1 cellular context compared by ENCODE assay signal in the genomic region with DNA sequence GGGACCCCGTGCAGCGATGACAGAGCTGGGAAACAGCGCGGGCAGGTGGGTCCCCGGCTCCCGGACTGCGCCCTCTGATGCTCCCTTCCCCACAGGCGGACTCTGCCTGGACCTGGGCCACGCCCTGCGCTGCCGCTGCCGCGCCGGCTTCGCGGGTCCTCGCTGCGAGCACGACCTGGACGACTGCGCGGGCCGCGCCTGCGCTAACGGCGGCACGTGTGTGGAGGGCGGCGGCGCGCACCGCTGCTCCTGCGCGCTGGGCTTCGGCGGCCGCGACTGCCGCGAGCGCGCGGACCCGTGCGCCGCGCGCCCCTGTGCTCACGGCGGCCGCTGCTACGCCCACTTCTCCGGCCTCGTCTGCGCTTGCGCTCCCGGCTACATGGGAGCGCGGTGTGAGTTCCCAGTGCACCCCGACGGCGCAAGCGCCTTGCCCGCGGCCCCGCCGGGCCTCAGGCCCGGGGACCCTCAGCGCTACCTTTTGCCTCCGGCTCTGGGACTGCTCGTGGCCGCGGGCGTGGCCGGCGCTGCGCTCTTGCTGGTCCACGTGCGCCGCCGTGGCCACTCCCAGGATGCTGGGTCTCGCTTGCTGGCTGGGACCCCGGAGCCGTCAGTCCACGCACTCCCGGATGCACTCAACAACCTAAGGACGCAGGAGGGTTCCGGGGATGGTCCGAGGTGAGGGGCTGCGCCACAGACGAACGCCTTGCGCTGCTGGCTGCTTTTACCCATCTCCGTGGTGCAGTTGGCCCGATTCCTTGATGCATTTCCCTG.
A peak's percentile ranks its signal among the peaks of the same experiment; 100 is the strongest.
TF ChIP-seq lines count a peak whose summit lies in the region.

No MANE protein-coding gene starts in this region.

TF ChIP-seq in WTC11, 78 proteins besides CTCF, POLR2A, EP300 and RAD21 (continued from another document and continues in another):
- TF ChIP-seq ZNF317 (CRISPR knock-in tag; IDR thresholded peaks at IDR 0.05; ENCODE audit: borderline replicate concordance, low read depth), result peak; percentile 85
- TF ChIP-seq STAT6 (CRISPR knock-in tag; conservative IDR thresholded peaks at IDR 0.05; ENCODE audit: low read depth), result peak; percentile 98
- peak; percentile 99 for TF ChIP-seq FOXK1 (CRISPR knock-in tag; IDR thresholded peaks at IDR 0.05)
- TF ChIP-seq GTF2I (CRISPR knock-in tag; conservative IDR thresholded peaks at IDR 0.05), result no peak
- peak; percentile 77 for TF ChIP-seq ZNF263 (CRISPR knock-in tag; IDR thresholded peaks at IDR 0.05; ENCODE audit: low read depth)
- TF ChIP-seq IRF1 (CRISPR knock-in tag; IDR thresholded peaks at IDR 0.05), result peak; percentile 98
- TF ChIP-seq CBFB (CRISPR knock-in tag; IDR thresholded peaks at IDR 0.05; ENCODE audit: low read depth), result peak; percentile 99
- TF ChIP-seq, protein P1, sequence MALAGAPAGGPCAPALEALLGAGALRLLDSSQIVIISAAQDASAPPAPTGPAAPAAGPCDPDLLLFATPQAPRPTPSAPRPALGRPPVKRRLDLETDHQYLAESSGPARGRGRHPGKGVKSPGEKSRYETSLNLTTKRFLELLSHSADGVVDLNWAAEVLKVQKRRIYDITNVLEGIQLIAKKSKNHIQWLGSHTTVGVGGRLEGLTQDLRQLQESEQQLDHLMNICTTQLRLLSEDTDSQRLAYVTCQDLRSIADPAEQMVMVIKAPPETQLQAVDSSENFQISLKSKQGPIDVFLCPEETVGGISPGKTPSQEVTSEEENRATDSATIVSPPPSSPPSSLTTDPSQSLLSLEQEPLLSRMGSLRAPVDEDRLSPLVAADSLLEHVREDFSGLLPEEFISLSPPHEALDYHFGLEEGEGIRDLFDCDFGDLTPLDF (CRISPR knock-in tag; IDR thresholded peaks at IDR 0.05), result peak; percentile 96
- TF ChIP-seq, protein P2, sequence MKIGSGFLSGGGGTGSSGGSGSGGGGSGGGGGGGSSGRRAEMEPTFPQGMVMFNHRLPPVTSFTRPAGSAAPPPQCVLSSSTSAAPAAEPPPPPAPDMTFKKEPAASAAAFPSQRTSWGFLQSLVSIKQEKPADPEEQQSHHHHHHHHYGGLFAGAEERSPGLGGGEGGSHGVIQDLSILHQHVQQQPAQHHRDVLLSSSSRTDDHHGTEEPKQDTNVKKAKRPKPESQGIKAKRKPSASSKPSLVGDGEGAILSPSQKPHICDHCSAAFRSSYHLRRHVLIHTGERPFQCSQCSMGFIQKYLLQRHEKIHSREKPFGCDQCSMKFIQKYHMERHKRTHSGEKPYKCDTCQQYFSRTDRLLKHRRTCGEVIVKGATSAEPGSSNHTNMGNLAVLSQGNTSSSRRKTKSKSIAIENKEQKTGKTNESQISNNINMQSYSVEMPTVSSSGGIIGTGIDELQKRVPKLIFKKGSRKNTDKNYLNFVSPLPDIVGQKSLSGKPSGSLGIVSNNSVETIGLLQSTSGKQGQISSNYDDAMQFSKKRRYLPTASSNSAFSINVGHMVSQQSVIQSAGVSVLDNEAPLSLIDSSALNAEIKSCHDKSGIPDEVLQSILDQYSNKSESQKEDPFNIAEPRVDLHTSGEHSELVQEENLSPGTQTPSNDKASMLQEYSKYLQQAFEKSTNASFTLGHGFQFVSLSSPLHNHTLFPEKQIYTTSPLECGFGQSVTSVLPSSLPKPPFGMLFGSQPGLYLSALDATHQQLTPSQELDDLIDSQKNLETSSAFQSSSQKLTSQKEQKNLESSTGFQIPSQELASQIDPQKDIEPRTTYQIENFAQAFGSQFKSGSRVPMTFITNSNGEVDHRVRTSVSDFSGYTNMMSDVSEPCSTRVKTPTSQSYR (CRISPR knock-in tag; IDR thresholded peaks at IDR 0.05), result peak; percentile 93
- peak; percentile 71 for TF ChIP-seq GABPB1 (CRISPR knock-in tag; IDR thresholded peaks at IDR 0.05)
- TF ChIP-seq RELA (CRISPR knock-in tag; IDR thresholded peaks at IDR 0.05; ENCODE audit: borderline replicate concordance), result peak; percentile 99
- no peak for TF ChIP-seq CDX4 (CRISPR knock-in tag; IDR thresholded peaks at IDR 0.05; ENCODE audit: borderline replicate concordance)
- peak; percentile 98 for TF ChIP-seq SMAD3 (CRISPR knock-in tag; IDR thresholded peaks at IDR 0.05; ENCODE audit: borderline replicate concordance)
- TF ChIP-seq OVOL2 (CRISPR knock-in tag; IDR thresholded peaks at IDR 0.05; ENCODE audit: borderline replicate concordance), result no peak
- TF ChIP-seq ESRRA (CRISPR knock-in tag; IDR thresholded peaks at IDR 0.05; ENCODE audit: borderline replicate concordance), result peak; percentile 98
- TF ChIP-seq E2F4 (CRISPR knock-in tag; IDR thresholded peaks at IDR 0.05; ENCODE audit: borderline replicate concordance, low read depth), result peak; percentile 94
- TF ChIP-seq, protein P3, sequence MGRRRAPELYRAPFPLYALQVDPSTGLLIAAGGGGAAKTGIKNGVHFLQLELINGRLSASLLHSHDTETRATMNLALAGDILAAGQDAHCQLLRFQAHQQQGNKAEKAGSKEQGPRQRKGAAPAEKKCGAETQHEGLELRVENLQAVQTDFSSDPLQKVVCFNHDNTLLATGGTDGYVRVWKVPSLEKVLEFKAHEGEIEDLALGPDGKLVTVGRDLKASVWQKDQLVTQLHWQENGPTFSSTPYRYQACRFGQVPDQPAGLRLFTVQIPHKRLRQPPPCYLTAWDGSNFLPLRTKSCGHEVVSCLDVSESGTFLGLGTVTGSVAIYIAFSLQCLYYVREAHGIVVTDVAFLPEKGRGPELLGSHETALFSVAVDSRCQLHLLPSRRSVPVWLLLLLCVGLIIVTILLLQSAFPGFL (CRISPR knock-in tag; IDR thresholded peaks at IDR 0.05; ENCODE audit: borderline replicate concordance), result 0 out of 2 replicates have a peak, but pooled peaks have one; percentile 71
- no peak for TF ChIP-seq EMX1 (CRISPR knock-in tag; IDR thresholded peaks at IDR 0.05)
- peak; percentile 96 for TF ChIP-seq ZNF219 (CRISPR knock-in tag; IDR thresholded peaks at IDR 0.05; ENCODE audit: borderline replicate concordance)
- no peak for TF ChIP-seq RORB (CRISPR knock-in tag; IDR thresholded peaks at IDR 0.05)
- peak; percentile 100 for TF ChIP-seq FOXP1 (CRISPR knock-in tag; IDR thresholded peaks at IDR 0.05; ENCODE audit: borderline replicate concordance)
- TF ChIP-seq USF2 (CRISPR knock-in tag; IDR thresholded peaks at IDR 0.05), result peak; percentile 91
- TF ChIP-seq ZNF416 (CRISPR knock-in tag; IDR thresholded peaks at IDR 0.05), result 0 out of 2 replicates have a peak, but pooled peaks have one; percentile 64
- peak; percentile 98 for TF ChIP-seq ATF1 (CRISPR knock-in tag; IDR thresholded peaks at IDR 0.05)
- peak; percentile 98 for TF ChIP-seq ZBTB43 (CRISPR knock-in tag; IDR thresholded peaks at IDR 0.05)
- peak; percentile 95 for TF ChIP-seq CREB1 (CRISPR knock-in tag; IDR thresholded peaks at IDR 0.05)
- TF ChIP-seq ZBTB21 (CRISPR knock-in tag; IDR thresholded peaks at IDR 0.05; ENCODE audit: borderline replicate concordance), result peak; percentile 96
- TF ChIP-seq, protein P4, sequence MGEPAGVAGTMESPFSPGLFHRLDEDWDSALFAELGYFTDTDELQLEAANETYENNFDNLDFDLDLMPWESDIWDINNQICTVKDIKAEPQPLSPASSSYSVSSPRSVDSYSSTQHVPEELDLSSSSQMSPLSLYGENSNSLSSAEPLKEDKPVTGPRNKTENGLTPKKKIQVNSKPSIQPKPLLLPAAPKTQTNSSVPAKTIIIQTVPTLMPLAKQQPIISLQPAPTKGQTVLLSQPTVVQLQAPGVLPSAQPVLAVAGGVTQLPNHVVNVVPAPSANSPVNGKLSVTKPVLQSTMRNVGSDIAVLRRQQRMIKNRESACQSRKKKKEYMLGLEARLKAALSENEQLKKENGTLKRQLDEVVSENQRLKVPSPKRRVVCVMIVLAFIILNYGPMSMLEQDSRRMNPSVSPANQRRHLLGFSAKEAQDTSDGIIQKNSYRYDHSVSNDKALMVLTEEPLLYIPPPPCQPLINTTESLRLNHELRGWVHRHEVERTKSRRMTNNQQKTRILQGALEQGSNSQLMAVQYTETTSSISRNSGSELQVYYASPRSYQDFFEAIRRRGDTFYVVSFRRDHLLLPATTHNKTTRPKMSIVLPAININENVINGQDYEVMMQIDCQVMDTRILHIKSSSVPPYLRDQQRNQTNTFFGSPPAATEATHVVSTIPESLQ (CRISPR knock-in tag; IDR thresholded peaks at IDR 0.05), result no peak
- TF ChIP-seq JAZF1 (CRISPR knock-in tag; IDR thresholded peaks at IDR 0.05), result no peak
- TF ChIP-seq, protein P5, sequence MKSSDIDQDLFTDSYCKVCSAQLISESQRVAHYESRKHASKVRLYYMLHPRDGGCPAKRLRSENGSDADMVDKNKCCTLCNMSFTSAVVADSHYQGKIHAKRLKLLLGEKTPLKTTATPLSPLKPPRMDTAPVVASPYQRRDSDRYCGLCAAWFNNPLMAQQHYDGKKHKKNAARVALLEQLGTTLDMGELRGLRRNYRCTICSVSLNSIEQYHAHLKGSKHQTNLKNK (CRISPR knock-in tag; IDR thresholded peaks at IDR 0.05), result no peak
- TF ChIP-seq NFYB (CRISPR knock-in tag; conservative IDR thresholded peaks at IDR 0.05; ENCODE audit: low read depth), result peak; percentile 69
- TF ChIP-seq SMAD4 (CRISPR knock-in tag; IDR thresholded peaks at IDR 0.05), result peak; percentile 90
- TF ChIP-seq MLX (CRISPR knock-in tag; IDR thresholded peaks at IDR 0.05), result peak; percentile 97
- TF ChIP-seq MXD4 (CRISPR knock-in tag; IDR thresholded peaks at IDR 0.05; ENCODE audit: borderline replicate concordance), result no peak
- TF ChIP-seq TEAD4 (CRISPR knock-in tag; IDR thresholded peaks at IDR 0.05), result peak; percentile 94
- peak; percentile 99 for TF ChIP-seq NFE2L1 (CRISPR knock-in tag; IDR thresholded peaks at IDR 0.05)
- peak; percentile 100 for TF ChIP-seq TEAD1 (CRISPR knock-in tag; IDR thresholded peaks at IDR 0.05)
